Comparison of ENCODE assay signal across 1 cellular context in the genomic region with DNA sequence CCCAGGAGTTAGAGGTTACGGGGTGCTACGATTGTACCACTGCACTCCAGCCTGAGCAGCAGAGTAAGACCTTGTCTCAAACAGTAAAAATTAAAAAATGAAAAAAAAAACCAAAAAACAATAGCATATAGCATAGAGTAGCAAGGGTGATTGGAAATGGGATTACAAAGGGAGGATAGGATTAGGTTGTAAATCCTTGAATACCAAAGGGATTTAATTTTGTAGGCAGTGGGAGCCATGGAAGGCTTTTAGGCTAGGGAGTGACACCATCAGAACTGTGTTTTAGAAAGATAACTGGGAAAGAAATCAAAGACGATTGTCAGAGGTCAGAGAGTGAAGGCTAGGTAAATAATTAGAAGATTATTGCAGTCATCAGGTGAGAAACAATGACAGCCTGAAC.
TF ChIP-seq lines count a peak whose summit lies in the region.

No MANE protein-coding gene starts in this region.

TF ChIP-seq in HepG2, 621 proteins besides CTCF, POLR2A, EP300 and RAD21 (continued from another document):
- TF ChIP-seq ARID5B (CRISPR knock-in tag; IDR thresholded peaks at IDR 0.05), result 0 out of 2 replicates have a peak, but pooled peaks have one; percentile 9
- no peak for TF ChIP-seq MTA3 (CRISPR knock-in tag; IDR thresholded peaks at IDR 0.05)
- peak; percentile 21; the same call in 1 of the 2 replicates for TF ChIP-seq NR2F6 (IDR thresholded peaks at IDR 0.05)
- TF ChIP-seq NR2F6 (CRISPR knock-in tag; IDR thresholded peaks at IDR 0.05), result no peak
- no peak for TF ChIP-seq SRF (IDR thresholded peaks at IDR 0.05; ENCODE audit: low read depth, low read length)
